Comparison of ENCODE assay signal across 18 cellular contexts in genomic region chr20:25256226-25256859, GRCh38. TPM values are rescaled to one million over a fixed set of nuclear protein-coding genes. Genes with fewer than 3 reads are reported as not detected.
A peak's percentile ranks its signal among the peaks of the same experiment; 100 is the strongest.
DNase-seq lines count a peak whose midpoint lies in the region; ATAC-seq, FAIRE-seq and TF ChIP-seq lines count a peak whose summit lies in the region.
"Had no signal": no experiment of that assay in that cellular context is flagged by ENCODE, and none has a peak within 500 bp of the region (broad histone marks: within the 10 kb centered on the region; RNA-seq: fewer than 3 reads in every experiment).

No MANE protein-coding gene starts in this region.

- H3K9ac ChIP-seq in Karpas-422 (ENCODE audit: low read length) (no peak overlapping the region), H1 (replicated peaks in 1 of 4; ENCODE audit: extremely low read depth in 1 of 4, low read depth in 3 of 4, low read length in 3 of 4) (no peak overlapping the region), HepG2 (ENCODE audit: insufficient read depth, low read depth, low read length) (no peak overlapping the region)

- DNase-seq in Karpas-422: no peak
- no peak for DNase-seq in H1 (ENCODE audit: low read depth in 1 of 2, low spot score in 2 of 2)
- DNase-seq in HepG2 (ENCODE audit: low spot score): no peak
- DNase-seq in stimulated activated effector memory CD8-positive, alpha-beta T cell treated with anti-CD3 and anti-CD28 coated beads, Interleukin-12 subunit alpha, Interleukin-12 subunit beta, amount 100 ng/mL, for 72 hours (ENCODE audit: low spot score in 2 of 2): no peak
- DNase-seq in NCI-H1105 treated with DMSO at 0.1 percent for 48 hours (lab: John Stamatoyannopoulos, UW): no peak
- no peak for DNase-seq in activated T-helper 1 cell treated with anti-CD3 and anti-CD28 coated beads, Interleukin-12 subunit alpha, Interleukin-12 subunit beta, Interleukin-2, Interleukin-4 antibody, amounts not matched to agents 30 ng/mL and 10 ng/mL and 1 ng/mL, durations not matched to agents 14 hours and 24 hours and 36 hours (ENCODE audit: low spot score)
- DNase-seq: activated CD4-positive, alpha-beta memory T cell treated with anti-CD3 and anti-CD28 coated beads for 36 hours; Caco-2; cerebellar nuclear complex; NCI-H1417; NCI-H510A treated with DMSO at 0.1 percent for 48 hours; small intestine had no signal

- H4K91ac ChIP-seq in H1 (replicated peaks; ENCODE audit: insufficient read length, low read length): no peak overlapping the region

- H3K27me3 ChIP-seq in Karpas-422 (ENCODE audit: low read length) (no peaks in the 10 kb centered on the region), H1 (replicated peaks in 1 of 4; ENCODE audit: control insufficient read depth in 3 of 4, extremely low read depth in 1 of 4, insufficient read depth in 3 of 4, low read length in 3 of 4) (no peaks in the 10 kb centered on the region), HepG2 (ENCODE audit: control insufficient read depth in 1 of 2, insufficient read depth in 2 of 2, low read length in 2 of 2) (no peaks in the 10 kb centered on the region)

- POLR2A ChIA-PET in H1 (lab: Charles Lee; ENCODE audit: partially characterized antibody): interaction anchor here (1.4 to 1.7 kb wide), 3 partner anchors 9 to 20 kb away, joined by 3 read pairs; partner anchors contain the start of gene PYGB
- POLR2A ChIA-PET in HepG2 (lab: Yijun Ruan, JAX): interaction anchor here (0.9 to 1.2 kb wide), 2 partner anchors 9 kb away, joined by 4 to 5 read pairs; partner anchors contain the start of gene PYGB

- no peak overlapping the region for H3K23ac ChIP-seq in H1 (ENCODE audit: insufficient read length)

- H3K4me1 ChIP-seq in Karpas-422 (ENCODE audit: low read length) (peaks cover 31% of the 10 kb centered on the region), H1 (replicated peaks in 1 of 4; ENCODE audit: control insufficient read depth in 3 of 4, insufficient read depth in 4 of 4, low read length in 3 of 4) (no peaks in the 10 kb centered on the region), HepG2 (ENCODE audit: insufficient read depth, low read length) (peaks cover 14% of the 10 kb centered on the region)

- no peaks in the 10 kb centered on the region for H3K9me3 Mint-ChIP-seq in stimulated activated effector memory CD8-positive, alpha-beta T cell treated with anti-CD3 and anti-CD28 coated beads, Interleukin-12 subunit alpha, Interleukin-12 subunit beta, amount 100 ng/mL, for 72 hours
- H3K9me3 Mint-ChIP-seq in activated T-helper 1 cell treated with anti-CD3 and anti-CD28 coated beads, Interleukin-12 subunit alpha, Interleukin-12 subunit beta, Interleukin-2, Interleukin-4 antibody, amounts not matched to agents 30 ng/mL and 10 ng/mL and 1 ng/mL, durations not matched to agents 14 hours and 24 hours and 36 hours: no peaks in the 10 kb centered on the region
- H3K9me3 Mint-ChIP-seq: activated CD4-positive, alpha-beta memory T cell treated with anti-CD3 and anti-CD28 coated beads for 36 hours; natural killer cell treated with Interleukin-12 subunit alpha and Interleukin-12 subunit beta and Interleukin-15 and Interleukin-18, amount 100 ng/mL, for 72 hours; T-helper 2 cell treated with Interferon-gamma antibody and Interleukin-4, amounts not matched to agents 5 μg/mL and 100 μg/mL, for 36 hours had no signal

- H3K79me1 ChIP-seq in H1 (ENCODE audit: low read depth, low read length): peaks cover 13% of the 10 kb centered on the region

- H3K36me3 ChIP-seq in Karpas-422 (ENCODE audit: insufficient read depth, low read length) (peaks cover 71% of the 10 kb centered on the region), H1 (ENCODE audit: control insufficient read depth in 2 of 4, insufficient read depth in 4 of 4, low read length in 3 of 4) (peaks cover 2 to 17% (median 9%) of the 10 kb centered on the region in 4 experiments; a peak in 3 of 8 replicates), HepG2 (replicated peaks in 1 of 2; ENCODE audit: control insufficient read depth in 1 of 2, insufficient read depth in 2 of 2, low read length in 2 of 2) (peaks cover 6 to 29% of the 10 kb centered on the region in 2 experiments; a peak in 4 of 5 replicates)

- H4K20me1 ChIP-seq in Karpas-422 (ENCODE audit: insufficient read depth, low read depth, low read length) (peaks cover 69% of the 10 kb centered on the region), H1 (replicated peaks in 1 of 2; ENCODE audit: control insufficient read depth in 1 of 2, insufficient read depth in 2 of 2, low read length in 2 of 2) (peaks cover 0 to 8% of the 10 kb centered on the region in 2 experiments), HepG2 (ENCODE audit: insufficient read depth, low read length) (no peaks in the 10 kb centered on the region; the same call in 1 of the 2 replicates)

- H3K79me2 ChIP-seq in Karpas-422 (ENCODE audit: low read length) (peaks cover 96% of the 10 kb centered on the region), H1 (ENCODE audit: control insufficient read depth in 1 of 2, insufficient read depth in 2 of 2, low read length in 2 of 2) (peaks cover 8 to 33% of the 10 kb centered on the region in 2 experiments), HepG2 (ENCODE audit: insufficient read depth, low read length) (peaks cover 32% of the 10 kb centered on the region)

- no peak overlapping the region for H2BK5ac ChIP-seq in H1 (ENCODE audit: low read depth, low read length)

- BruUV-seq in HepG2 (replicated peaks; lab: Mats Ljungman, UMichigan): no TSS peak

- H3K27ac Mint-ChIP-seq in stimulated activated effector memory CD8-positive, alpha-beta T cell treated with anti-CD3 and anti-CD28 coated beads, Interleukin-12 subunit alpha, Interleukin-12 subunit beta, amount 100 ng/mL, for 72 hours: peak overlapping the region; percentile 23
- no peak overlapping the region for H3K27ac Mint-ChIP-seq in activated T-helper 1 cell treated with anti-CD3 and anti-CD28 coated beads, Interleukin-12 subunit alpha, Interleukin-12 subunit beta, Interleukin-2, Interleukin-4 antibody, amounts not matched to agents 30 ng/mL and 10 ng/mL and 1 ng/mL, durations not matched to agents 14 hours and 24 hours and 36 hours
- H3K27ac Mint-ChIP-seq: activated CD4-positive, alpha-beta memory T cell treated with anti-CD3 and anti-CD28 coated beads for 36 hours; natural killer cell treated with Interleukin-12 subunit alpha and Interleukin-12 subunit beta and Interleukin-15 and Interleukin-18, amount 100 ng/mL, for 72 hours; T-helper 2 cell treated with Interferon-gamma antibody and Interleukin-4, amounts not matched to agents 5 μg/mL and 100 μg/mL, for 36 hours had no signal

- no peaks in the 10 kb centered on the region for H3K23me2 ChIP-seq in H1 (ENCODE audit: low read depth, low read length)

- H3K27ac ChIP-seq in Karpas-422 (ENCODE audit: low read length): 0 out of 2 replicates have a peak overlapping the region, but pooled peaks have one; percentile 27
- no peak overlapping the region for H3K27ac ChIP-seq in H1 (ENCODE audit: low read depth, low read length)
- H3K27ac ChIP-seq in HepG2 (ENCODE audit: extremely low read length, insufficient read depth, low read length): no peak overlapping the region

- 93% methylated on average over 5 of the region's 5 CpGs; no CpG with 5 or more reads in 1 of the 2 experiments for WGBS in H1 (ENCODE audit: extremely low coverage in 1 of 2, insufficient coverage in 1 of 2, insufficient read length in 1 of 2, insufficient replicate concordance in 2 of 2, low coverage in 1 of 2, low lambda C conversion rate in 2 of 2, missing lambda C conversion rate in 1 of 2), 2 experiments
- WGBS in HepG2 (ENCODE audit: low lambda C conversion rate): 98% methylated on average over 5 of the region's 5 CpGs

- TF ChIP-seq POLR2A in H1 (IDR thresholded peaks at IDR 0.05; ENCODE audit: control extremely low read depth in 1 of 2, low read depth in 2 of 2, low read length in 2 of 2) (no peak), HepG2 (IDR thresholded peaks at IDR 0.05; ENCODE audit: insufficient read depth in 1 of 2, low read depth in 2 of 2, low read length in 2 of 2) (no peak)

- no peak overlapping the region for H2BK20ac ChIP-seq in H1 (ENCODE audit: low read length)

- FAIRE-seq in H1 (lab: Jason Lieb, UNC) (no peak), HepG2 (lab: Jason Lieb, UNC) (no peak)
- FAIRE-seq: keratinocyte, small intestine had no signal

- no peaks in the 10 kb centered on the region for H3K9me2 ChIP-seq in Karpas-422 (replicated peaks; ENCODE audit: insufficient read depth, low read length)

- TF ChIP-seq EP300 in H1 (IDR thresholded peaks at IDR 0.05; ENCODE audit: borderline replicate concordance in 1 of 2, low read depth in 2 of 2, low read length in 2 of 2) (no peak), HepG2 (IDR thresholded peaks at IDR 0.05; ENCODE audit: low read depth in 2 of 2, low read length in 2 of 2) (no peak), HepG2 (CRISPR knock-in tag; IDR thresholded peaks at IDR 0.05; ENCODE audit: borderline replicate concordance) (no peak)

- H3K27me3 Mint-ChIP-seq in activated T-helper 1 cell treated with anti-CD3 and anti-CD28 coated beads, Interleukin-12 subunit alpha, Interleukin-12 subunit beta, Interleukin-2, Interleukin-4 antibody, amounts not matched to agents 30 ng/mL and 10 ng/mL and 1 ng/mL, durations not matched to agents 14 hours and 24 hours and 36 hours (ENCODE audit: insufficient read depth): no peaks in the 10 kb centered on the region
- H3K27me3 Mint-ChIP-seq: activated CD4-positive, alpha-beta memory T cell treated with anti-CD3 and anti-CD28 coated beads for 36 hours; natural killer cell treated with Interleukin-12 subunit alpha and Interleukin-12 subunit beta and Interleukin-15 and Interleukin-18, amount 100 ng/mL, for 72 hours had no signal

- no peak overlapping the region for H3K18ac ChIP-seq in H1 (ENCODE audit: extremely low read depth, low read length)

- H4K8ac ChIP-seq in H1 (ENCODE audit: extremely low read depth, insufficient read depth, low read length): no peak overlapping the region

- no peak overlapping the region for H3K4me3 Mint-ChIP-seq in stimulated activated effector memory CD8-positive, alpha-beta T cell treated with anti-CD3 and anti-CD28 coated beads, Interleukin-12 subunit alpha, Interleukin-12 subunit beta, amount 100 ng/mL, for 72 hours
- no peak overlapping the region for H3K4me3 Mint-ChIP-seq in activated T-helper 1 cell treated with anti-CD3 and anti-CD28 coated beads, Interleukin-12 subunit alpha, Interleukin-12 subunit beta, Interleukin-2, Interleukin-4 antibody, amounts not matched to agents 30 ng/mL and 10 ng/mL and 1 ng/mL, durations not matched to agents 14 hours and 24 hours and 36 hours
- H3K4me3 Mint-ChIP-seq: activated CD4-positive, alpha-beta memory T cell treated with anti-CD3 and anti-CD28 coated beads for 36 hours; natural killer cell treated with Interleukin-12 subunit alpha and Interleukin-12 subunit beta and Interleukin-15 and Interleukin-18, amount 100 ng/mL, for 72 hours; T-helper 2 cell treated with Interferon-gamma antibody and Interleukin-4, amounts not matched to agents 5 μg/mL and 100 μg/mL, for 36 hours had no signal

- H3K56ac ChIP-seq in H1 (replicated peaks; ENCODE audit: insufficient read length, low read depth, low read length): no peak overlapping the region

- H3K4ac ChIP-seq in H1 (replicated peaks; ENCODE audit: insufficient read length, low read depth, low read length): no peak overlapping the region

- CTCF ChIA-PET in H1 (lab: Charles Lee; ENCODE audit: partially characterized antibody) (interaction anchor here (0.7 to 3.0 kb wide), 5 partner anchors 9 to 301 kb away, joined by 3 to 17 read pairs (median 4); partner anchors contain the start of gene PYGB), HepG2 (lab: Yijun Ruan, JAX; ENCODE audit: low intra/inter-chr PET ratio, low total read pairs) (no interaction called here)

- no peak overlapping the region for H4K5ac ChIP-seq in H1 (ENCODE audit: insufficient read length, low read depth, low read length)

- TF ChIP-seq CTCF in H1 (IDR thresholded peaks at IDR 0.05; ENCODE audit: control extremely low read depth in 1 of 3, insufficient read depth in 1 of 3, low read depth in 1 of 3, low read length in 3 of 3) (no peak), HepG2 (CRISPR knock-in tag; IDR thresholded peaks at IDR 0.05) (no peak)

- ATAC-seq in HepG2: peak; percentile 15; the same call in 1 of the 3 replicates
- ATAC-seq in stimulated activated effector memory CD8-positive, alpha-beta T cell treated with anti-CD3 and anti-CD28 coated beads, Interleukin-12 subunit alpha, Interleukin-12 subunit beta, amount 100 ng/mL, for 72 hours: no peak
- no peak for ATAC-seq in HG02798 (IDR thresholded peaks at IDR 0.05; ENCODE audit: poor library complexity, unreplicated experiment)
- ATAC-seq in HG03025 (IDR thresholded peaks at IDR 0.05; ENCODE audit: low FRiP score, unreplicated experiment): no peak
- ATAC-seq: natural killer cell treated with Interleukin-12 subunit alpha and Interleukin-12 subunit beta and Interleukin-15 and Interleukin-18, amount 100 ng/mL, for 72 hours had no signal

- H3K4me3 ChIP-seq in Karpas-422 (ENCODE audit: low read length) (no peak overlapping the region), H1 (ENCODE audit: extremely low read depth in 1 of 4, insufficient read depth in 2 of 4, low read depth in 3 of 4, low read length in 4 of 4) (no peak overlapping the region), HepG2 (replicated peaks in 1 of 3; ENCODE audit: insufficient read depth in 1 of 3, low read depth in 2 of 3, low read length in 3 of 3) (no peak overlapping the region)
- H3K4me3 ChIP-seq: thoracic aorta had no signal

- in situ Hi-C loops in HepG2 (cut with HindIII; ENCODE audit: extremely low pct_ligation_motif_present, low pct_unique_long_range_greater_than_20kb): no loop called here

- intact Hi-C loops in HepG2 (cut with micrococcal nuclease; ENCODE audit: unreplicated experiment): no loop called here
- intact Hi-C loops in activated T-helper 1 cell treated with anti-CD3 and anti-CD28 coated beads, Interleukin-12 subunit alpha, Interleukin-12 subunit beta, Interleukin-2, Interleukin-4 antibody, amounts not matched to agents 30 ng/mL and 10 ng/mL and 1 ng/mL, durations not matched to agents 14 hours and 24 hours and 36 hours (cut with micrococcal nuclease): no loop called here

- H3K9me3 ChIP-seq in Karpas-422 (ENCODE audit: low read length) (no peaks in the 10 kb centered on the region), H1 (ENCODE audit: insufficient read depth in 2 of 2, low read depth in 1 of 2, low read length in 1 of 2) (peaks cover 0 to 6% of the 10 kb centered on the region in 2 experiments; a peak in 1 of 4 replicates), HepG2 (ENCODE audit: low read length) (no peaks in the 10 kb centered on the region)
- H3K9me3 ChIP-seq: Caco-2, thoracic aorta had no signal

- H2AFZ ChIP-seq in Karpas-422 (ENCODE audit: low read length): no peak overlapping the region
- no peak overlapping the region for H2AFZ ChIP-seq in H1 (ENCODE audit: low read length)
- no peak overlapping the region for H2AFZ ChIP-seq in HepG2 (ENCODE audit: low read length)

- H2BK15ac ChIP-seq in H1 (ENCODE audit: low read length): no peak overlapping the region

- peaks cover 13% of the 10 kb centered on the region for H3K4me1 Mint-ChIP-seq in stimulated activated effector memory CD8-positive, alpha-beta T cell treated with anti-CD3 and anti-CD28 coated beads, Interleukin-12 subunit alpha, Interleukin-12 subunit beta, amount 100 ng/mL, for 72 hours
- H3K4me1 Mint-ChIP-seq in activated T-helper 1 cell treated with anti-CD3 and anti-CD28 coated beads, Interleukin-12 subunit alpha, Interleukin-12 subunit beta, Interleukin-2, Interleukin-4 antibody, amounts not matched to agents 30 ng/mL and 10 ng/mL and 1 ng/mL, durations not matched to agents 14 hours and 24 hours and 36 hours (ENCODE audit: low read depth): peaks cover 32% of the 10 kb centered on the region

- no peak overlapping the region for H2BK120ac ChIP-seq in H1 (replicated peaks; ENCODE audit: low read depth, low read length)

- 0 out of 2 replicates have a peak overlapping the region, but pooled peaks have one; percentile 27 for H2BK12ac ChIP-seq in H1 (ENCODE audit: low read depth, low read length)

- TF ChIP-seq RAD21 in H1 (IDR thresholded peaks at IDR 0.05 in 1 of 2, conservative IDR thresholded peaks at IDR 0.05 in 1 of 2; ENCODE audit: low read depth in 2 of 2, low read length in 2 of 2): no peak
- no peak for TF ChIP-seq RAD21 in HepG2 (CRISPR knock-in tag; IDR thresholded peaks at IDR 0.05)

- H3K36me3 Mint-ChIP-seq in stimulated activated effector memory CD8-positive, alpha-beta T cell treated with anti-CD3 and anti-CD28 coated beads, Interleukin-12 subunit alpha, Interleukin-12 subunit beta, amount 100 ng/mL, for 72 hours: peaks cover 11% of the 10 kb centered on the region
- peaks cover 19% of the 10 kb centered on the region for H3K36me3 Mint-ChIP-seq in activated T-helper 1 cell treated with anti-CD3 and anti-CD28 coated beads, Interleukin-12 subunit alpha, Interleukin-12 subunit beta, Interleukin-2, Interleukin-4 antibody, amounts not matched to agents 30 ng/mL and 10 ng/mL and 1 ng/mL, durations not matched to agents 14 hours and 24 hours and 36 hours (ENCODE audit: low read depth)
- H3K36me3 Mint-ChIP-seq: natural killer cell treated with Interleukin-12 subunit alpha and Interleukin-12 subunit beta and Interleukin-15 and Interleukin-18, amount 100 ng/mL, for 72 hours had no signal

- no peak overlapping the region for H3K4me2 ChIP-seq in Karpas-422 (ENCODE audit: low read depth, low read length, poor library complexity, severe bottlenecking)
- H3K4me2 ChIP-seq in H1 (ENCODE audit: insufficient read depth in 1 of 2, low read depth in 2 of 2, low read length in 2 of 2): no peak overlapping the region
- H3K4me2 ChIP-seq in HepG2 (ENCODE audit: low read depth, low read length): no peak overlapping the region

- H2AK5ac ChIP-seq in H1 (ENCODE audit: low read depth, low read length): no peak overlapping the region

- no peak overlapping the region for H3K14ac ChIP-seq in H1 (ENCODE audit: insufficient read length)

RNA-seq across cellular contexts. Expression of gene PYGB, which starts 8.5 kb away (rescaled TPM):
- total RNA-seq in Karpas-422 (2014; rRNA removed; shearing (Covaris generic); ENCODE audit: low replicate concordance): 188 and 302 TPM in 2 replicates
- 54.9 and 56.0 TPM in 2 replicates for total RNA-seq in H1 (2021; fragmentation: NEBNext Ultra II Directional; extraction: Animal tissue kit (Norgen Biotek cat#: 25700))
- polyA plus RNA-seq in H1 (2011; rRNA removed) (26.6 and 36.0 TPM in 2 replicates), HepG2 (2011; rRNA removed) (24.2 and 37.5 TPM in 2 replicates)
- 30.5 TPM for polyA plus RNA-seq in H1 (2011; cell fraction: cytosol; rRNA removed)
- polyA plus RNA-seq in H1 (2011; cell fraction: nucleus; rRNA removed): 104 TPM
- 29.4 to 49.2 TPM (median 45.5 TPM) in 4 replicates for polyA plus RNA-seq in H1 (2012, experiment 1 of 2)
- 47.3 TPM for polyA plus RNA-seq in H1 (2012, experiment 2 of 2)
- polyA plus RNA-seq in H1 (2013, experiment 1 of 2): 25.1 TPM
- 22.9 TPM for polyA plus RNA-seq in H1 (2013, experiment 2 of 2)
- 29.7 and 33.8 TPM in 2 replicates for polyA minus RNA-seq in H1 (2011; rRNA and poly(A)+ RNA removed)
- 27.2 TPM for polyA minus RNA-seq in H1 (2011; cell fraction: cytosol; rRNA and poly(A)+ RNA removed)
- 27.2 TPM for polyA minus RNA-seq in H1 (2011; cell fraction: nucleus; rRNA and poly(A)+ RNA removed)
- 82.0 and 86.3 TPM in 2 replicates for total RNA-seq in HepG2 (2016; rRNA removed; fragmentation: Illumina TruSeq; extraction: Trizol)
- 5.4 and 6.5 TPM in 2 replicates for total RNA-seq in HepG2 (2016; cell fraction: cytosol; rRNA removed; fragmentation: Illumina TruSeq; extraction: Trizol; ENCODE audit: low read depth)
- 69.1 and 89.6 TPM in 2 replicates for total RNA-seq in HepG2 (2016; cell fraction: insoluble cytoplasmic fraction; rRNA removed; fragmentation: Illumina TruSeq; extraction: Trizol)
- total RNA-seq in HepG2 (2016; cell fraction: membrane; rRNA removed; fragmentation: Illumina TruSeq; extraction: Trizol): 18.0 and 19.5 TPM in 2 replicates
- 59.8 and 63.0 TPM in 2 replicates for total RNA-seq in HepG2 (2016; cell fraction: nucleus; rRNA removed; fragmentation: Illumina TruSeq; extraction: Trizol)
- polyA plus RNA-seq in HepG2 (2011; cell fraction: cytosol; rRNA removed): 24.4 and 27.4 TPM in 2 replicates
- polyA plus RNA-seq in HepG2 (2011; cell fraction: nucleus; rRNA removed): 111 and 112 TPM in 2 replicates
- 26.9 and 46.5 TPM in 2 replicates for polyA plus RNA-seq in HepG2 (2012)
- 3.5 TPM in 2 replicates for polyA plus RNA-seq in HepG2 (2016; cell fraction: cytosol; fragmentation: Illumina TruSeq; extraction: Trizol; ENCODE audit: low read depth)
- 45.7 and 58.6 TPM in 2 replicates for polyA plus RNA-seq in HepG2 (2016; cell fraction: insoluble cytoplasmic fraction; fragmentation: Illumina TruSeq; extraction: Trizol; ENCODE audit: low read depth)
- polyA plus RNA-seq in HepG2 (2016; cell fraction: membrane; fragmentation: Illumina TruSeq; extraction: Trizol; ENCODE audit: low read depth): 7.2 and 9.8 TPM in 2 replicates
- polyA plus RNA-seq in HepG2 (2016; cell fraction: nucleus; fragmentation: Illumina TruSeq; extraction: Trizol; ENCODE audit: insufficient read depth, low read depth): 79.7 and 85.5 TPM in 2 replicates
- polyA minus RNA-seq in HepG2 (2011; rRNA and poly(A)+ RNA removed; ENCODE audit: low replicate concordance): 26.5 and 80.5 TPM in 2 replicates
- polyA minus RNA-seq in HepG2 (2011; cell fraction: cytosol; rRNA and poly(A)+ RNA removed): 36.1 and 38.1 TPM in 2 replicates
- polyA minus RNA-seq in HepG2 (2011; cell fraction: nucleus; rRNA and poly(A)+ RNA removed): 27.9 and 31.3 TPM in 2 replicates
- total RNA-seq in activated T-helper 1 cell treated with anti-CD3 and anti-CD28 coated beads, Interleukin-12 subunit alpha, Interleukin-12 subunit beta, Interleukin-2, Interleukin-4 antibody, amounts not matched to agents 30 ng/mL and 10 ng/mL and 1 ng/mL, durations not matched to agents 14 hours and 24 hours and 36 hours: 36.8 and 38.5 TPM in 2 replicates
